ENCODE assay signal across 8 cellular contexts in genomic region chr10:11515596-11516418, GRCh38.
DNase-seq lines count a peak whose midpoint lies in the region; ATAC-seq and TF ChIP-seq lines count a peak whose summit lies in the region.

No MANE protein-coding gene starts in this region.

- peaks cover 47% of the 10 kb centered on the region for H3K27me3 Mint-ChIP-seq in activated CD4-positive, alpha-beta T cell treated with anti-CD3 and anti-CD28 coated beads, Interleukin-2, amount 10 ng/mL, durations not matched to agents 24 days and 14 days
- H3K27me3 Mint-ChIP-seq in natural killer cell (ENCODE audit: low read depth in 2 of 2) = no peaks in the 10 kb centered on the region

- TF ChIP-seq POLR2A in erythroblast (IDR thresholded peaks at IDR 0.05; ENCODE audit: low read length) = no peak

- H3K9me3 Mint-ChIP-seq in activated CD4-positive, alpha-beta T cell treated with anti-CD3 and anti-CD28 coated beads, Interleukin-2, amount 10 ng/mL, durations not matched to agents 24 days and 14 days = no peaks in the 10 kb centered on the region
- no peaks in the 10 kb centered on the region for H3K9me3 Mint-ChIP-seq in natural killer cell

- H3K4me3 Mint-ChIP-seq in activated CD4-positive, alpha-beta T cell treated with anti-CD3 and anti-CD28 coated beads, Interleukin-2, amount 10 ng/mL, durations not matched to agents 24 days and 14 days = no peak overlapping the region
- H3K4me3 Mint-ChIP-seq in natural killer cell = no peak overlapping the region

- ATAC-seq in HG02623 (IDR thresholded peaks at IDR 0.05; ENCODE audit: unreplicated experiment) (peak; percentile 52), natural killer cell (peak; percentile 74 to 78 (median 75)), HG02970 (IDR thresholded peaks at IDR 0.05; ENCODE audit: low FRiP score, unreplicated experiment) (no peak)

- intact Hi-C loops in activated CD4-positive, alpha-beta T cell treated with anti-CD3 and anti-CD28 coated beads, Interleukin-2, amount 10 ng/mL, durations not matched to agents 24 days and 14 days (cut with micrococcal nuclease) = loop anchor here (1.0 to 5.0 kb wide), 9 partner anchors 23 to 470 kb away; partner anchors contain the start of gene USP6NL
- intact Hi-C loops in natural killer cell (cut with micrococcal nuclease) = loop anchor here (1.0 kb wide), 2 partner anchors 209 to 242 kb away; no protein-coding TSS in a partner anchor

- DNase-seq in AG08395 (ENCODE audit: low spot score) (peak; percentile 65), GM12864 (ENCODE audit: low read depth) (peak; percentile 61), NCI-H146 (lab: John Stamatoyannopoulos, UW) (peak; percentile 66), erythroblast (lab: John Stamatoyannopoulos, UW) (peak; percentile 79 to 89), natural killer cell (no peak)
- DNase-seq in activated CD4-positive, alpha-beta T cell treated with anti-CD3 and anti-CD28 coated beads, Interleukin-2, amount 10 ng/mL, durations not matched to agents 24 days and 14 days = peak; percentile 85

- H3K4me1 Mint-ChIP-seq in activated CD4-positive, alpha-beta T cell treated with anti-CD3 and anti-CD28 coated beads, Interleukin-2, amount 10 ng/mL, durations not matched to agents 24 days and 14 days = peaks cover 11% of the 10 kb centered on the region
- H3K4me1 Mint-ChIP-seq in natural killer cell = no peaks in the 10 kb centered on the region

- H3K27ac Mint-ChIP-seq in activated CD4-positive, alpha-beta T cell treated with anti-CD3 and anti-CD28 coated beads, Interleukin-2, amount 10 ng/mL, durations not matched to agents 24 days and 14 days = no peak overlapping the region
- H3K27ac Mint-ChIP-seq in natural killer cell = no peak overlapping the region

- peak; percentile 77 for TF ChIP-seq CTCF in GM12864 (IDR thresholded peaks at IDR 0.05; ENCODE audit: low read depth, low read length, missing control alignments)
- peak; percentile 85 for TF ChIP-seq CTCF in natural killer cell (IDR thresholded peaks at IDR 0.05)

- H3K36me3 Mint-ChIP-seq in activated CD4-positive, alpha-beta T cell treated with anti-CD3 and anti-CD28 coated beads, Interleukin-2, amount 10 ng/mL, durations not matched to agents 24 days and 14 days (ENCODE audit: low read depth) = no peaks in the 10 kb centered on the region
- no peaks in the 10 kb centered on the region for H3K36me3 Mint-ChIP-seq in natural killer cell

- H3K4me3 ChIP-seq in GM12864 (ENCODE audit: low read depth, low read length) = no peak overlapping the region
